Comparison of ENCODE assay signal across 8 cellular contexts in genomic region chr3:14432996-14433572, GRCh38. TPM values are rescaled to one million over a fixed set of nuclear protein-coding genes. Genes with fewer than 3 reads are reported as not detected.
DNase-seq lines count a peak whose midpoint lies in the region; ATAC-seq, FAIRE-seq and TF ChIP-seq lines count a peak whose summit lies in the region.

No MANE protein-coding gene starts in this region.

- peak overlapping the region; percentile 98 for H3K27ac ChIP-seq in CD4-positive, CD25-positive, alpha-beta regulatory T cell (ENCODE audit: insufficient read depth, low read length, poor library complexity, severe bottlenecking)
- H3K27ac ChIP-seq in HL-60 (replicated peaks) (peak overlapping the region; percentile 69), astrocyte (ENCODE audit: low read depth, low read length) (no peak overlapping the region)

- no peak for DNase-seq in CD4-positive, CD25-positive, alpha-beta regulatory T cell
- DNase-seq in HL-60 (ENCODE audit: low read depth in 1 of 2, low spot score in 1 of 2): no peak
- DNase-seq in astrocyte (ENCODE audit: low read depth): no peak
- DNase-seq in natural killer cell treated with Interleukin-12 subunit alpha and Interleukin-12 subunit beta and Interleukin-15 and Interleukin-18, amount 100 ng/mL, for 72 hours (ENCODE audit: low spot score): no peak
- no peak for DNase-seq in activated effector memory CD4-positive, alpha-beta T cell treated with Interleukin-2 at 50 U/mL for 16 hours
- no peak for DNase-seq in activated CD8-positive, alpha-beta memory T cell treated with anti-CD3 and anti-CD28 coated beads, Interleukin-2, amount 50 U/mL, for 4 hours
- DNase-seq in HTR-8/SVneo (ENCODE audit: insufficient read length, low spot score): no peak
- no peak for DNase-seq in GM10248 (ENCODE audit: extremely low spot score)

- no peaks in the 10 kb centered on the region for H3K27me3 Mint-ChIP-seq in CD4-positive, CD25-positive, alpha-beta regulatory T cell
- no peaks in the 10 kb centered on the region for H3K27me3 Mint-ChIP-seq in astrocyte (ENCODE audit: low read depth, unreplicated experiment)
- H3K27me3 Mint-ChIP-seq in natural killer cell treated with Interleukin-12 subunit alpha and Interleukin-12 subunit beta and Interleukin-15 and Interleukin-18, amount 100 ng/mL, for 72 hours: no peaks in the 10 kb centered on the region

- peak overlapping the region; percentile 73 to 89 (median 84) for H3K4me3 Mint-ChIP-seq in CD4-positive, CD25-positive, alpha-beta regulatory T cell
- no peak overlapping the region for H3K4me3 Mint-ChIP-seq in astrocyte (ENCODE audit: unreplicated experiment)
- peak overlapping the region; percentile 88 for H3K4me3 Mint-ChIP-seq in natural killer cell treated with Interleukin-12 subunit alpha and Interleukin-12 subunit beta and Interleukin-15 and Interleukin-18, amount 100 ng/mL, for 72 hours

- no peaks in the 10 kb centered on the region for H3K9me3 Mint-ChIP-seq in CD4-positive, CD25-positive, alpha-beta regulatory T cell
- H3K9me3 Mint-ChIP-seq in astrocyte (ENCODE audit: unreplicated experiment): peaks cover 2% of the 10 kb centered on the region
- H3K9me3 Mint-ChIP-seq in natural killer cell treated with Interleukin-12 subunit alpha and Interleukin-12 subunit beta and Interleukin-15 and Interleukin-18, amount 100 ng/mL, for 72 hours: no peaks in the 10 kb centered on the region

- TF ChIP-seq CTCF in HL-60 (IDR thresholded peaks at IDR 0.05; ENCODE audit: insufficient read depth, low read length): no peak
- no peak for TF ChIP-seq CTCF in astrocyte (IDR thresholded peaks at IDR 0.05; ENCODE audit: insufficient read depth, low read depth, low read length)
- no peak for TF ChIP-seq CTCF in GM10248 (IDR thresholded peaks at IDR 0.05; ENCODE audit: control extremely low read depth, extremely low read depth, low read depth, missing control alignments)

- H4K20me1 ChIP-seq in astrocyte (ENCODE audit: insufficient read depth, low read length): peaks cover 26% of the 10 kb centered on the region

- ATAC-seq in CD4-positive, CD25-positive, alpha-beta regulatory T cell (ENCODE audit: low read depth in 2 of 2): no peak
- ATAC-seq in natural killer cell treated with Interleukin-12 subunit alpha and Interleukin-12 subunit beta and Interleukin-15 and Interleukin-18, amount 100 ng/mL, for 72 hours: no peak

- CTCF ChIA-PET in GM10248 (lab: Yijun Ruan, JAX): interaction anchor here (1.0 to 4.3 kb wide), 7 partner anchors 9 to 239 kb away, joined by 3 to 32 read pairs (median 7); partner anchors contain the start of gene SLC6A6

- peak overlapping the region; percentile 68 for H3K4me3 ChIP-seq in CD4-positive, CD25-positive, alpha-beta regulatory T cell (ENCODE audit: low read depth, low read length)
- H3K4me3 ChIP-seq in HL-60 (replicated peaks; ENCODE audit: insufficient read depth, low read length) (no peak overlapping the region), astrocyte (ENCODE audit: insufficient read depth, low read depth, low read length) (no peak overlapping the region)

- no peak for FAIRE-seq in astrocyte (lab: Jason Lieb, UNC)
- no peak for FAIRE-seq in HTR-8/SVneo (lab: Jason Lieb, UNC)

- H3K79me2 ChIP-seq in astrocyte (ENCODE audit: insufficient read depth, low read length): peaks cover 5% of the 10 kb centered on the region

- no peaks in the 10 kb centered on the region for H3K36me3 Mint-ChIP-seq in CD4-positive, CD25-positive, alpha-beta regulatory T cell
- H3K36me3 Mint-ChIP-seq in astrocyte (ENCODE audit: low read depth, unreplicated experiment): no peaks in the 10 kb centered on the region
- no peaks in the 10 kb centered on the region for H3K36me3 Mint-ChIP-seq in natural killer cell treated with Interleukin-12 subunit alpha and Interleukin-12 subunit beta and Interleukin-15 and Interleukin-18, amount 100 ng/mL, for 72 hours

- peaks cover 0 to 89% (median 59%) of the 10 kb centered on the region in 4 donors for H3K4me1 Mint-ChIP-seq in CD4-positive, CD25-positive, alpha-beta regulatory T cell
- peaks cover 37% of the 10 kb centered on the region for H3K4me1 Mint-ChIP-seq in astrocyte (ENCODE audit: low read depth, unreplicated experiment)
- H3K4me1 Mint-ChIP-seq in natural killer cell treated with Interleukin-12 subunit alpha and Interleukin-12 subunit beta and Interleukin-15 and Interleukin-18, amount 100 ng/mL, for 72 hours (ENCODE audit: low read depth in 2 of 2): peaks cover 59 to 68% of the 10 kb centered on the region in 2 donors

- H3K27ac Mint-ChIP-seq in CD4-positive, CD25-positive, alpha-beta regulatory T cell: peak overlapping the region; percentile 98 to 99 (median 99)
- H3K27ac Mint-ChIP-seq in astrocyte (ENCODE audit: unreplicated experiment): peak overlapping the region; percentile 91
- peak overlapping the region; percentile 88 to 97 for H3K27ac Mint-ChIP-seq in natural killer cell treated with Interleukin-12 subunit alpha and Interleukin-12 subunit beta and Interleukin-15 and Interleukin-18, amount 100 ng/mL, for 72 hours

- POLR2A ChIA-PET in GM10248 (lab: Yijun Ruan, JAX): interaction anchor here (0.6 to 1.1 kb wide), 3 partner anchors 9 to 308 kb away, joined by 3 to 5 read pairs (median 3); partner anchors contain the start of genes CHCHD4 and TMEM43

- no peak overlapping the region for H2AFZ ChIP-seq in astrocyte (ENCODE audit: low read depth, low read length)

- H3K4me2 ChIP-seq in astrocyte (ENCODE audit: low read length): no peak overlapping the region

- no peaks in the 10 kb centered on the region for H3K9me3 ChIP-seq in CD4-positive, CD25-positive, alpha-beta regulatory T cell (ENCODE audit: control insufficient read depth in 2 of 2, low read length in 2 of 2)
- H3K9me3 ChIP-seq in astrocyte (ENCODE audit: insufficient read depth, low read depth, low read length): no peaks in the 10 kb centered on the region

- H3K27me3 ChIP-seq in CD4-positive, CD25-positive, alpha-beta regulatory T cell (ENCODE audit: control insufficient read depth, insufficient read depth, low read length): no peaks in the 10 kb centered on the region
- no peaks in the 10 kb centered on the region for H3K27me3 ChIP-seq in HL-60 (ENCODE audit: insufficient read depth, poor library complexity, severe bottlenecking)
- no peaks in the 10 kb centered on the region for H3K27me3 ChIP-seq in astrocyte (ENCODE audit: insufficient read depth, low read length)

- H3K36me3 ChIP-seq in CD4-positive, CD25-positive, alpha-beta regulatory T cell (ENCODE audit: control insufficient read depth, insufficient read depth, low read length): peaks cover 5% of the 10 kb centered on the region
- H3K36me3 ChIP-seq in astrocyte (ENCODE audit: insufficient read depth, low read length): no peaks in the 10 kb centered on the region

- peaks cover 82% of the 10 kb centered on the region for H3K4me1 ChIP-seq in CD4-positive, CD25-positive, alpha-beta regulatory T cell (ENCODE audit: control insufficient read depth, insufficient read depth, low read length, poor library complexity, severe bottlenecking)
- H3K4me1 ChIP-seq in astrocyte (ENCODE audit: insufficient read depth, low read length): peaks cover 45% of the 10 kb centered on the region

- peak overlapping the region; percentile 39 for H3K9ac ChIP-seq in astrocyte (ENCODE audit: low read length)

RNA-seq across cellular contexts. Expression of gene SLC6A6, which starts 30.7 kb away (rescaled TPM):
- total RNA-seq in CD4-positive, CD25-positive, alpha-beta regulatory T cell: 73.3 TPM
- 10 to 100 TPM in 1 of 4 donors, 1 to 10 TPM in 3; 6.9 to 12.9 (median 8.2) TPM for polyA plus RNA-seq in CD4-positive, CD25-positive, alpha-beta regulatory T cell
- 18.6 and 24.2 TPM in 2 replicates for total RNA-seq in astrocyte
- 10 to 100 TPM; 20.4 to 56.7 TPM for total RNA-seq in natural killer cell treated with Interleukin-12 subunit alpha and Interleukin-12 subunit beta and Interleukin-15 and Interleukin-18, amount 100 ng/mL, for 72 hours
